ENCODE assay signal across 16 cellular contexts in genomic region chr18:50158866-50159653, GRCh38. TPM values are rescaled to one million over a fixed set of nuclear protein-coding genes. Genes with fewer than 3 reads are reported as not detected.
DNase-seq lines count a peak whose midpoint lies in the region; ATAC-seq and TF ChIP-seq lines count a peak whose summit lies in the region.
"Had no signal": no experiment of that assay in that cellular context is flagged by ENCODE, and none has a peak within 500 bp of the region (broad histone marks: within the 10 kb centered on the region; RNA-seq: fewer than 3 reads in every experiment).

No MANE protein-coding gene starts in this region.

- H3K36me3 Mint-ChIP-seq in Calu3 (ENCODE audit: insufficient read depth, unreplicated experiment), result peaks cover 16% of the 10 kb centered on the region
- H3K36me3 Mint-ChIP-seq: stimulated activated naive B cell treated with anti-CD40 and anti-IgM and Interleukin-4, amounts not matched to agents 10 μg/mL and 1 μg/mL and 100 μg/mL, for 72 hours had no signal

- CTCF ChIA-PET in Calu3 (lab: Charles Lee), result interaction anchor here (0.7 to 1.5 kb wide), 2 partner anchors 15 to 45 kb away, joined by 3 to 4 read pairs; no protein-coding TSS in a partner anchor
- CTCF ChIA-PET in RWPE1 (lab: Yijun Ruan, JAX), result no interaction called here

- DNase-seq in Calu3, result peak; percentile 69
- DNase-seq in NCI-H187 (lab: John Stamatoyannopoulos, UW), result peak; percentile 9 to 28
- DNase-seq in RWPE1 (ENCODE audit: low spot score), result peak; percentile 49
- DNase-seq in mucosa of gallbladder (ENCODE audit: low spot score), result peak; percentile 68
- no peak for DNase-seq in omental fat pad (ENCODE audit: low spot score)
- DNase-seq in activated CD4-positive, alpha-beta T cell treated with anti-CD3 and anti-CD28 coated beads, Interleukin-2, amount 50 U/mL, for 48 hours, result no peak
- DNase-seq: activated CD4-positive, alpha-beta T cell treated with anti-CD3 and anti-CD28 coated beads, Interleukin-2, amount 10 ng/mL, durations not matched to agents 7 days and 5 days; activated gamma-delta T cell treated with Interleukin-2 at 50 U/mL for 16 hours; NCI-H524 treated with DMSO at 0.1 percent for 48 hours; psoas muscle; stimulated activated CD4-positive, alpha-beta T cell treated with anti-CD3 and anti-CD28 coated beads, Interleukin-2, amount 100 ng/mL, for 48 hours; stimulated activated naive B cell treated with anti-CD40 and anti-IgM and Interleukin-4, amounts not matched to agents 10 μg/mL and 1 μg/mL and 100 μg/mL, for 72 hours had no signal

- peak overlapping the region; percentile 57 for H3K4me3 Mint-ChIP-seq in Calu3 (ENCODE audit: low read depth, unreplicated experiment)
- H3K4me3 Mint-ChIP-seq: activated CD4-positive, alpha-beta T cell treated with anti-CD3 and anti-CD28 coated beads, Interleukin-2, amount 10 ng/mL, durations not matched to agents 7 days and 5 days; memory B cell; stimulated activated naive B cell treated with anti-CD40 and anti-IgM and Interleukin-4, amounts not matched to agents 10 μg/mL and 1 μg/mL and 100 μg/mL, for 72 hours had no signal

- TF ChIP-seq CTCF in Calu3 (IDR thresholded peaks at IDR 0.05; ENCODE audit: unreplicated experiment), result no peak
- no peak for TF ChIP-seq CTCF in RWPE1 (conservative IDR thresholded peaks at IDR 0.05; ENCODE audit: low read depth)
- TF ChIP-seq CTCF in omental fat pad (IDR thresholded peaks at IDR 0.05), result no peak

- POLR2A ChIA-PET in RWPE1 (lab: Yijun Ruan, JAX; ENCODE audit: low non-redundant PET), result interaction anchor here (0.7 kb wide), 1 partner anchor 47 kb away, joined by 4 read pairs; no protein-coding TSS in a partner anchor

- H3K27ac ChIP-seq in RWPE1, result no peak overlapping the region
- H3K27ac ChIP-seq: psoas muscle had no signal

- no TSS peak for BruUV-seq in Calu3 (replicated peaks; lab: Mats Ljungman, UMichigan)

- no peaks in the 10 kb centered on the region for H3K9me3 Mint-ChIP-seq in Calu3 (ENCODE audit: low read depth, unreplicated experiment)
- H3K9me3 Mint-ChIP-seq: activated CD4-positive, alpha-beta T cell treated with anti-CD3 and anti-CD28 coated beads, Interleukin-2, amount 10 ng/mL, durations not matched to agents 7 days and 5 days had no signal

- H3K27me3 Mint-ChIP-seq in Calu3 (ENCODE audit: unreplicated experiment), result no peaks in the 10 kb centered on the region

- intact Hi-C loops in Calu3 (cut with micrococcal nuclease; ENCODE audit: unreplicated experiment), result loop anchor here (2.0 kb wide), 1 partner anchor 28 kb away; no protein-coding TSS in a partner anchor

- H3K4me1 Mint-ChIP-seq in Calu3 (ENCODE audit: low read depth, unreplicated experiment), result peaks cover 77% of the 10 kb centered on the region
- H3K4me1 Mint-ChIP-seq: activated CD4-positive, alpha-beta T cell treated with anti-CD3 and anti-CD28 coated beads, Interleukin-2, amount 10 ng/mL, durations not matched to agents 7 days and 5 days; memory B cell; stimulated activated naive B cell treated with anti-CD40 and anti-IgM and Interleukin-4, amounts not matched to agents 10 μg/mL and 1 μg/mL and 100 μg/mL, for 72 hours had no signal

- H3K27ac Mint-ChIP-seq in Calu3 (ENCODE audit: unreplicated experiment), result peak overlapping the region; percentile 86
- H3K27ac Mint-ChIP-seq: activated CD4-positive, alpha-beta T cell treated with anti-CD3 and anti-CD28 coated beads, Interleukin-2, amount 10 ng/mL, durations not matched to agents 7 days and 5 days; memory B cell; stimulated activated naive B cell treated with anti-CD40 and anti-IgM and Interleukin-4, amounts not matched to agents 10 μg/mL and 1 μg/mL and 100 μg/mL, for 72 hours had no signal

- ATAC-seq in GM18873 (IDR thresholded peaks at IDR 0.05; ENCODE audit: low FRiP score, unreplicated experiment), result no peak
- ATAC-seq in omental fat pad (ENCODE audit: low FRiP score), result no peak
- no peak for ATAC-seq in HG02610 (IDR thresholded peaks at IDR 0.05; ENCODE audit: unreplicated experiment)
- ATAC-seq: psoas muscle; stimulated activated naive B cell treated with anti-CD40 and anti-IgM and Interleukin-4, amounts not matched to agents 10 μg/mL and 1 μg/mL and 100 μg/mL, for 72 hours had no signal

RNA-seq across cellular contexts. Expression of gene MYO5B, which starts 35.9 kb away (rescaled TPM):
- 56.7 and 59.1 TPM in 2 replicates for total RNA-seq in Calu3 (2022)
- 63.1 TPM for total RNA-seq in mucosa of gallbladder
- 10 to 100 TPM in 2 of 4 donors, 1 to 10 TPM in 1, under 1 TPM in 1; 0.63 to 31.0 (median 13.0) TPM for total RNA-seq in omental fat pad
- total RNA-seq: G401 had no signal

Comparison
In these comparisons a context has a peak if more than half of its experiments do, and no peak if none do; other contexts are left out.
1. DNase-seq: peak in Calu3 (single experiment), NCI-H187 (2 of 2), RWPE1 (single experiment) and mucosa of gallbladder (single experiment); none in omental fat pad (single experiment) and activated CD4-positive, alpha-beta T cell treated with anti-CD3 and anti-CD28 coated beads, Interleukin-2, amount 50 U/mL, for 48 hours (0 of 2).